In the genomic region with DNA sequence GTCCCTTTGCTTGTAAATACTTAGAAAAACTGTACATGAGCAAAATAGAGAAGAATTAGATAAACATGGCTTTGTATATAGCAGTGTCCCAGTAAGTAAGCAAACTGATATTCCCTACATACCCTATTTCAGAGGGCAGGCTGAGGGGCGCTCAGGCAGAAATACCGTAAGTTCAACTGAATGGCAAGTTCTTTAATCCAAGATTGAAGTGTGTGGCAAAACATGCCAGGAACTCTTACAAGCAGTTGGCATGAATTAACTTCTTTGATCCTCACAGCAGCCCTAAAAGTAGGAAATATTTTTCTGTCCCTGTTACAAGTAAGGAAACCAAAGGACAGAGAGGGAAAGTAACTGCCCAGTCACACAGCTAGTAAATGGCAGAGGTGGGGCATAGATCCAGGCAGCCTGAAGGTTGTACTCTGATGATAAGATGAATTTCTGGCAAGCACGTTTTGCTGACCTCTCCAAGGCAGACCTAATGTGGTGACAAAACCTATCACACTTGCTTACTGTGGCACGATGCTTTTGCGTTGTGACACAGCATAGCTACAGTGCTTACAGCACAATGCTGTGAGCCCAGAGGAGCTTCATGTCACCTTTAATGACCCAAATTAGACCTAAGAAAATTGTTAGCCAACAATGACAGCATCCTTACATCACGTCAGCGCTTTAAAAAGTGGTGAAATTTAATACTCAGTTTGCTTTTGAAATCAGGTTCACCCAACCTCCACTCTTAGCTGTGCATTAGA, we compare ENCODE assay signal across 1 cellular context.
TF ChIP-seq lines count a peak whose summit lies in the region.

No MANE protein-coding gene starts in this region.

TF ChIP-seq in HEK293, 187 proteins besides CTCF, POLR2A, EP300 and RAD21 (continued from another document and continues in another):
- TF ChIP-seq, protein P1, sequence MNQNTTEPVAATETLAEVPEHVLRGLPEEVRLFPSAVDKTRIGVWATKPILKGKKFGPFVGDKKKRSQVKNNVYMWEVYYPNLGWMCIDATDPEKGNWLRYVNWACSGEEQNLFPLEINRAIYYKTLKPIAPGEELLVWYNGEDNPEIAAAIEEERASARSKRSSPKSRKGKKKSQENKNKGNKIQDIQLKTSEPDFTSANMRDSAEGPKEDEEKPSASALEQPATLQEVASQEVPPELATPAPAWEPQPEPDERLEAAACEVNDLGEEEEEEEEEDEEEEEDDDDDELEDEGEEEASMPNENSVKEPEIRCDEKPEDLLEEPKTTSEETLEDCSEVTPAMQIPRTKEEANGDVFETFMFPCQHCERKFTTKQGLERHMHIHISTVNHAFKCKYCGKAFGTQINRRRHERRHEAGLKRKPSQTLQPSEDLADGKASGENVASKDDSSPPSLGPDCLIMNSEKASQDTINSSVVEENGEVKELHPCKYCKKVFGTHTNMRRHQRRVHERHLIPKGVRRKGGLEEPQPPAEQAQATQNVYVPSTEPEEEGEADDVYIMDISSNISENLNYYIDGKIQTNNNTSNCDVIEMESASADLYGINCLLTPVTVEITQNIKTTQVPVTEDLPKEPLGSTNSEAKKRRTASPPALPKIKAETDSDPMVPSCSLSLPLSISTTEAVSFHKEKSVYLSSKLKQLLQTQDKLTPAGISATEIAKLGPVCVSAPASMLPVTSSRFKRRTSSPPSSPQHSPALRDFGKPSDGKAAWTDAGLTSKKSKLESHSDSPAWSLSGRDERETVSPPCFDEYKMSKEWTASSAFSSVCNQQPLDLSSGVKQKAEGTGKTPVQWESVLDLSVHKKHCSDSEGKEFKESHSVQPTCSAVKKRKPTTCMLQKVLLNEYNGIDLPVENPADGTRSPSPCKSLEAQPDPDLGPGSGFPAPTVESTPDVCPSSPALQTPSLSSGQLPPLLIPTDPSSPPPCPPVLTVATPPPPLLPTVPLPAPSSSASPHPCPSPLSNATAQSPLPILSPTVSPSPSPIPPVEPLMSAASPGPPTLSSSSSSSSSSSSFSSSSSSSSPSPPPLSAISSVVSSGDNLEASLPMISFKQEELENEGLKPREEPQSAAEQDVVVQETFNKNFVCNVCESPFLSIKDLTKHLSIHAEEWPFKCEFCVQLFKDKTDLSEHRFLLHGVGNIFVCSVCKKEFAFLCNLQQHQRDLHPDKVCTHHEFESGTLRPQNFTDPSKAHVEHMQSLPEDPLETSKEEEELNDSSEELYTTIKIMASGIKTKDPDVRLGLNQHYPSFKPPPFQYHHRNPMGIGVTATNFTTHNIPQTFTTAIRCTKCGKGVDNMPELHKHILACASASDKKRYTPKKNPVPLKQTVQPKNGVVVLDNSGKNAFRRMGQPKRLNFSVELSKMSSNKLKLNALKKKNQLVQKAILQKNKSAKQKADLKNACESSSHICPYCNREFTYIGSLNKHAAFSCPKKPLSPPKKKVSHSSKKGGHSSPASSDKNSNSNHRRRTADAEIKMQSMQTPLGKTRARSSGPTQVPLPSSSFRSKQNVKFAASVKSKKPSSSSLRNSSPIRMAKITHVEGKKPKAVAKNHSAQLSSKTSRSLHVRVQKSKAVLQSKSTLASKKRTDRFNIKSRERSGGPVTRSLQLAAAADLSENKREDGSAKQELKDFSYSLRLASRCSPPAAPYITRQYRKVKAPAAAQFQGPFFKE (tag by site-specific recombination; IDR thresholded peaks at IDR 0.05; ENCODE audit: borderline replicate concordance) = no peak
- TF ChIP-seq ZNF274 (IDR thresholded peaks at IDR 0.05; ENCODE audit: low read length) (no peak), ZNF274 (tag by site-specific recombination; IDR thresholded peaks at IDR 0.05; ENCODE audit: borderline replicate concordance) (no peak), MZF1 (tag by site-specific recombination; IDR thresholded peaks at IDR 0.05; ENCODE audit: borderline replicate concordance) (no peak), ZNF16 (tag by site-specific recombination; IDR thresholded peaks at IDR 0.05; ENCODE audit: low read depth) (no peak), FEZF1 (tag by site-specific recombination; IDR thresholded peaks at IDR 0.05) (0 out of 2 replicates have a peak, but pooled peaks have one; percentile 14), ZNF423 (tag by site-specific recombination; IDR thresholded peaks at IDR 0.05) (no peak), ZNF121 (tag by site-specific recombination; IDR thresholded peaks at IDR 0.05) (no peak), ZFP37 (tag by site-specific recombination; IDR thresholded peaks at IDR 0.05) (no peak), ZNF670 (tag by site-specific recombination; IDR thresholded peaks at IDR 0.05; ENCODE audit: low read depth) (no peak), ZBTB17 (tag by site-specific recombination; IDR thresholded peaks at IDR 0.05) (peak; percentile 88), REPIN1 (tag by site-specific recombination; IDR thresholded peaks at IDR 0.05; ENCODE audit: low read depth) (no peak), IKZF3 (tag by site-specific recombination; IDR thresholded peaks at IDR 0.05) (no peak), ZNF843 (tag by site-specific recombination; IDR thresholded peaks at IDR 0.05) (peak; percentile 60), ZSCAN30 (tag by site-specific recombination; IDR thresholded peaks at IDR 0.05) (no peak), KLF1 (tag by site-specific recombination; IDR thresholded peaks at IDR 0.05) (no peak), ZEB2 (tag by site-specific recombination; IDR thresholded peaks at IDR 0.05) (peak; percentile 62), ZNF585B (tag by site-specific recombination; IDR thresholded peaks at IDR 0.05) (no peak), ZBTB20 (tag by site-specific recombination; IDR thresholded peaks at IDR 0.05) (no peak), ZNF335 (tag by site-specific recombination; conservative IDR thresholded peaks at IDR 0.05) (peak; percentile 33), HOXA7 (CRISPR knock-in tag; IDR thresholded peaks at IDR 0.05; ENCODE audit: borderline replicate concordance) (no peak), ZNF561 (tag by site-specific recombination; IDR thresholded peaks at IDR 0.05; ENCODE audit: borderline replicate concordance) (no peak), ZNF292 (tag by site-specific recombination; IDR thresholded peaks at IDR 0.05; ENCODE audit: borderline replicate concordance, low read depth) (no peak), SALL2 (tag by site-specific recombination; IDR thresholded peaks at IDR 0.05; ENCODE audit: borderline replicate concordance) (no peak), BCL11A (tag by site-specific recombination; IDR thresholded peaks at IDR 0.05; ENCODE audit: low read depth) (peak; percentile 67; the same call in 1 of the 2 replicates), ZNF837 (tag by site-specific recombination; IDR thresholded peaks at IDR 0.05) (no peak)
- TF ChIP-seq, protein P2, sequence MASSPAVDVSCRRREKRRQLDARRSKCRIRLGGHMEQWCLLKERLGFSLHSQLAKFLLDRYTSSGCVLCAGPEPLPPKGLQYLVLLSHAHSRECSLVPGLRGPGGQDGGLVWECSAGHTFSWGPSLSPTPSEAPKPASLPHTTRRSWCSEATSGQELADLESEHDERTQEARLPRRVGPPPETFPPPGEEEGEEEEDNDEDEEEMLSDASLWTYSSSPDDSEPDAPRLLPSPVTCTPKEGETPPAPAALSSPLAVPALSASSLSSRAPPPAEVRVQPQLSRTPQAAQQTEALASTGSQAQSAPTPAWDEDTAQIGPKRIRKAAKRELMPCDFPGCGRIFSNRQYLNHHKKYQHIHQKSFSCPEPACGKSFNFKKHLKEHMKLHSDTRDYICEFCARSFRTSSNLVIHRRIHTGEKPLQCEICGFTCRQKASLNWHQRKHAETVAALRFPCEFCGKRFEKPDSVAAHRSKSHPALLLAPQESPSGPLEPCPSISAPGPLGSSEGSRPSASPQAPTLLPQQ (tag by site-specific recombination; IDR thresholded peaks at IDR 0.05) = peak; percentile 94
- TF ChIP-seq, protein P3, sequence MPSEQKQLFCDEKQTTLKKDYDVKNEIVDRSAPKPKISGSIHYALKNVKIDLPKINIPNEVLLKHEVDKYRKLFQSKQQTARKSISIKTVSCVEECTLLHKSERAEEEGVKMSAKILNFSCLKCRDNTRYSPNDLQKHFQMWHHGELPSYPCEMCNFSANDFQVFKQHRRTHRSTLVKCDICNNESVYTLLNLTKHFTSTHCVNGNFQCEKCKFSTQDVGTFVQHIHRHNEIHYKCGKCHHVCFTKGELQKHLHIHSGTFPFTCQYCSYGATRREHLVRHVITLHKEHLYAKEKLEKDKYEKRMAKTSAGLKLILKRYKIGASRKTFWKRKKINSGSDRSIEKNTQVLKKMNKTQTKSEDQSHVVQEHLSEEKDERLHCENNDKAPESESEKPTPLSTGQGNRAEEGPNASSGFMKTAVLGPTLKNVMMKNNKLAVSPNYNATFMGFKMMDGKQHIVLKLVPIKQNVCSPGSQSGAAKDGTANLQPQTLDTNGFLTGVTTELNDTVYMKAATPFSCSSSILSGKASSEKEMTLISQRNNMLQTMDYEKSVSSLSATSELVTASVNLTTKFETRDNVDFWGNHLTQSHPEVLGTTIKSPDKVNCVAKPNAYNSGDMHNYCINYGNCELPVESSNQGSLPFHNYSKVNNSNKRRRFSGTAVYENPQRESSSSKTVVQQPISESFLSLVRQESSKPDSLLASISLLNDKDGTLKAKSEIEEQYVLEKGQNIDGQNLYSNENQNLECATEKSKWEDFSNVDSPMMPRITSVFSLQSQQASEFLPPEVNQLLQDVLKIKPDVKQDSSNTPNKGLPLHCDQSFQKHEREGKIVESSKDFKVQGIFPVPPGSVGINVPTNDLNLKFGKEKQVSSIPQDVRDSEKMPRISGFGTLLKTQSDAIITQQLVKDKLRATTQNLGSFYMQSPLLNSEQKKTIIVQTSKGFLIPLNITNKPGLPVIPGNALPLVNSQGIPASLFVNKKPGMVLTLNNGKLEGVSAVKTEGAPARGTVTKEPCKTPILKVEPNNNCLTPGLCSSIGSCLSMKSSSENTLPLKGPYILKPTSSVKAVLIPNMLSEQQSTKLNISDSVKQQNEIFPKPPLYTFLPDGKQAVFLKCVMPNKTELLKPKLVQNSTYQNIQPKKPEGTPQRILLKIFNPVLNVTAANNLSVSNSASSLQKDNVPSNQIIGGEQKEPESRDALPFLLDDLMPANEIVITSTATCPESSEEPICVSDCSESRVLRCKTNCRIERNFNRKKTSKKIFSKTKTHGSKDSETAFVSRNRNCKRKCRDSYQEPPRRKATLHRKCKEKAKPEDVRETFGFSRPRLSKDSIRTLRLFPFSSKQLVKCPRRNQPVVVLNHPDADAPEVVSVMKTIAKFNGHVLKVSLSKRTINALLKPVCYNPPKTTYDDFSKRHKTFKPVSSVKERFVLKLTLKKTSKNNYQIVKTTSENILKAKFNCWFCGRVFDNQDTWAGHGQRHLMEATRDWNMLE (tag by site-specific recombination; conservative IDR thresholded peaks at IDR 0.05; ENCODE audit: low read depth) = no peak
- TF ChIP-seq, protein P4, sequence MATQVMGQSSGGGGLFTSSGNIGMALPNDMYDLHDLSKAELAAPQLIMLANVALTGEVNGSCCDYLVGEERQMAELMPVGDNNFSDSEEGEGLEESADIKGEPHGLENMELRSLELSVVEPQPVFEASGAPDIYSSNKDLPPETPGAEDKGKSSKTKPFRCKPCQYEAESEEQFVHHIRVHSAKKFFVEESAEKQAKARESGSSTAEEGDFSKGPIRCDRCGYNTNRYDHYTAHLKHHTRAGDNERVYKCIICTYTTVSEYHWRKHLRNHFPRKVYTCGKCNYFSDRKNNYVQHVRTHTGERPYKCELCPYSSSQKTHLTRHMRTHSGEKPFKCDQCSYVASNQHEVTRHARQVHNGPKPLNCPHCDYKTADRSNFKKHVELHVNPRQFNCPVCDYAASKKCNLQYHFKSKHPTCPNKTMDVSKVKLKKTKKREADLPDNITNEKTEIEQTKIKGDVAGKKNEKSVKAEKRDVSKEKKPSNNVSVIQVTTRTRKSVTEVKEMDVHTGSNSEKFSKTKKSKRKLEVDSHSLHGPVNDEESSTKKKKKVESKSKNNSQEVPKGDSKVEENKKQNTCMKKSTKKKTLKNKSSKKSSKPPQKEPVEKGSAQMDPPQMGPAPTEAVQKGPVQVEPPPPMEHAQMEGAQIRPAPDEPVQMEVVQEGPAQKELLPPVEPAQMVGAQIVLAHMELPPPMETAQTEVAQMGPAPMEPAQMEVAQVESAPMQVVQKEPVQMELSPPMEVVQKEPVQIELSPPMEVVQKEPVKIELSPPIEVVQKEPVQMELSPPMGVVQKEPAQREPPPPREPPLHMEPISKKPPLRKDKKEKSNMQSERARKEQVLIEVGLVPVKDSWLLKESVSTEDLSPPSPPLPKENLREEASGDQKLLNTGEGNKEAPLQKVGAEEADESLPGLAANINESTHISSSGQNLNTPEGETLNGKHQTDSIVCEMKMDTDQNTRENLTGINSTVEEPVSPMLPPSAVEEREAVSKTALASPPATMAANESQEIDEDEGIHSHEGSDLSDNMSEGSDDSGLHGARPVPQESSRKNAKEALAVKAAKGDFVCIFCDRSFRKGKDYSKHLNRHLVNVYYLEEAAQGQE (tag by site-specific recombination; IDR thresholded peaks at IDR 0.05) = no peak
- TF ChIP-seq, protein P5, sequence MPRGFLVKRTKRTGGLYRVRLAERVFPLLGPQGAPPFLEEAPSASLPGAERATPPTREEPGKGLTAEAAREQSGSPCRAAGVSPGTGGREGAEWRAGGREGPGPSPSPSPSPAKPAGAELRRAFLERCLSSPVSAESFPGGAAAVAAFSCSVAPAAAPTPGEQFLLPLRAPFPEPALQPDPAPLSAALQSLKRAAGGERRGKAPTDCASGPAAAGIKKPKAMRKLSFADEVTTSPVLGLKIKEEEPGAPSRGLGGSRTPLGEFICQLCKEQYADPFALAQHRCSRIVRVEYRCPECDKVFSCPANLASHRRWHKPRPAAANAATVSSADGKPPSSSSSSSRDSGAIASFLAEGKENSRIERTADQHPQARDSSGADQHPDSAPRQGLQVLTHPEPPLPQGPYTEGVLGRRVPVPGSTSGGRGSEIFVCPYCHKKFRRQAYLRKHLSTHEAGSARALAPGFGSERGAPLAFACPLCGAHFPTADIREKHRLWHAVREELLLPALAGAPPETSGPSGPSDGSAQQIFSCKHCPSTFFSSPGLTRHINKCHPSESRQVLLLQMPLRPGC (tag by site-specific recombination; IDR thresholded peaks at IDR 0.05) = peak; percentile 92
- TF ChIP-seq, protein P6, sequence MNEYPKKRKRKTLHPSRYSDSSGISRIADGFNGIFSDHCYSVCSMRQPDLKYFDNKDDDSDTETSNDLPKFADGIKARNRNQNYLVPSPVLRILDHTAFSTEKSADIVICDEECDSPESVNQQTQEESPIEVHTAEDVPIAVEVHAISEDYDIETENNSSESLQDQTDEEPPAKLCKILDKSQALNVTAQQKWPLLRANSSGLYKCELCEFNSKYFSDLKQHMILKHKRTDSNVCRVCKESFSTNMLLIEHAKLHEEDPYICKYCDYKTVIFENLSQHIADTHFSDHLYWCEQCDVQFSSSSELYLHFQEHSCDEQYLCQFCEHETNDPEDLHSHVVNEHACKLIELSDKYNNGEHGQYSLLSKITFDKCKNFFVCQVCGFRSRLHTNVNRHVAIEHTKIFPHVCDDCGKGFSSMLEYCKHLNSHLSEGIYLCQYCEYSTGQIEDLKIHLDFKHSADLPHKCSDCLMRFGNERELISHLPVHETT (tag by site-specific recombination; IDR thresholded peaks at IDR 0.05) = peak; percentile 85
- TF ChIP-seq, protein P7, sequence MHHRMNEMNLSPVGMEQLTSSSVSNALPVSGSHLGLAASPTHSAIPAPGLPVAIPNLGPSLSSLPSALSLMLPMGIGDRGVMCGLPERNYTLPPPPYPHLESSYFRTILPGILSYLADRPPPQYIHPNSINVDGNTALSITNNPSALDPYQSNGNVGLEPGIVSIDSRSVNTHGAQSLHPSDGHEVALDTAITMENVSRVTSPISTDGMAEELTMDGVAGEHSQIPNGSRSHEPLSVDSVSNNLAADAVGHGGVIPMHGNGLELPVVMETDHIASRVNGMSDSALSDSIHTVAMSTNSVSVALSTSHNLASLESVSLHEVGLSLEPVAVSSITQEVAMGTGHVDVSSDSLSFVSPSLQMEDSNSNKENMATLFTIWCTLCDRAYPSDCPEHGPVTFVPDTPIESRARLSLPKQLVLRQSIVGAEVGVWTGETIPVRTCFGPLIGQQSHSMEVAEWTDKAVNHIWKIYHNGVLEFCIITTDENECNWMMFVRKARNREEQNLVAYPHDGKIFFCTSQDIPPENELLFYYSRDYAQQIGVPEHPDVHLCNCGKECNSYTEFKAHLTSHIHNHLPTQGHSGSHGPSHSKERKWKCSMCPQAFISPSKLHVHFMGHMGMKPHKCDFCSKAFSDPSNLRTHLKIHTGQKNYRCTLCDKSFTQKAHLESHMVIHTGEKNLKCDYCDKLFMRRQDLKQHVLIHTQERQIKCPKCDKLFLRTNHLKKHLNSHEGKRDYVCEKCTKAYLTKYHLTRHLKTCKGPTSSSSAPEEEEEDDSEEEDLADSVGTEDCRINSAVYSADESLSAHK (tag by site-specific recombination; IDR thresholded peaks at IDR 0.05) = no peak
